In genomic region chr15:91271565-91272153, GRCh38 we compare ENCODE assay signal across 8 cellular contexts.
DNase-seq lines count a peak whose midpoint lies in the region; ATAC-seq and TF ChIP-seq lines count a peak whose summit lies in the region.

No MANE protein-coding gene starts in this region.

- DNase-seq in ELR (ENCODE audit: low read depth) (peak; percentile 69), NCI-H82 treated with DMSO at 0.1 percent for 48 hours (lab: John Stamatoyannopoulos, UW; ENCODE audit: unreplicated experiment) (peak; percentile 5), endodermal cell (peak; percentile 77), mucosa of gallbladder (ENCODE audit: low spot score) (peak; percentile 49)
- DNase-seq in activated CD8-positive, alpha-beta T cell treated with anti-CD3 and anti-CD28 coated beads, Interleukin-2, amount 10 ng/mL, durations not matched to agents 7 days and 5 days: peak; percentile 74
- peak; percentile 35 to 36 for DNase-seq in stimulated activated CD8-positive, alpha-beta memory T cell treated with anti-CD3 and anti-CD28 coated beads, Interleukin-7, amount 100 ng/mL, for 1 hour (ENCODE audit: low read depth in 2 of 2)

- H3K4me1 ChIP-seq in endodermal cell (ENCODE audit: control insufficient read depth, insufficient read depth, low read length): no peaks in the 10 kb centered on the region

- H3K9ac ChIP-seq in endodermal cell (ENCODE audit: extremely low read depth, low read length, poor library complexity, severe bottlenecking): no peak overlapping the region

- peaks cover 31% of the 10 kb centered on the region for H3K27me3 Mint-ChIP-seq in activated CD8-positive, alpha-beta T cell treated with anti-CD3 and anti-CD28 coated beads, Interleukin-2, amount 10 ng/mL, durations not matched to agents 7 days and 5 days (ENCODE audit: low read depth)
- H3K27me3 Mint-ChIP-seq in endodermal cell (ENCODE audit: insufficient read depth): peaks cover 28% of the 10 kb centered on the region

- H3K4me1 Mint-ChIP-seq in activated CD8-positive, alpha-beta T cell treated with anti-CD3 and anti-CD28 coated beads, Interleukin-2, amount 10 ng/mL, durations not matched to agents 7 days and 5 days (ENCODE audit: low read depth): peaks cover 11% of the 10 kb centered on the region
- H3K4me1 Mint-ChIP-seq in endodermal cell: no peaks in the 10 kb centered on the region

- no peak overlapping the region for H3K27ac ChIP-seq in endodermal cell (ENCODE audit: low read depth, low read length)

- H3K27me3 ChIP-seq in endodermal cell (ENCODE audit: control insufficient read depth, insufficient read depth, low read length, poor library complexity, severe bottlenecking): peaks cover 27% of the 10 kb centered on the region

- no peak overlapping the region for H3K27ac Mint-ChIP-seq in activated CD8-positive, alpha-beta T cell treated with anti-CD3 and anti-CD28 coated beads, Interleukin-2, amount 10 ng/mL, durations not matched to agents 7 days and 5 days
- H3K27ac Mint-ChIP-seq in endodermal cell: no peak overlapping the region

- peak overlapping the region; percentile 49 for H3K4me3 Mint-ChIP-seq in activated CD8-positive, alpha-beta T cell treated with anti-CD3 and anti-CD28 coated beads, Interleukin-2, amount 10 ng/mL, durations not matched to agents 7 days and 5 days
- no peak overlapping the region for H3K4me3 Mint-ChIP-seq in endodermal cell

- H3K36me3 ChIP-seq in endodermal cell (ENCODE audit: control insufficient read depth, insufficient read depth, low read length): no peaks in the 10 kb centered on the region

- no peaks in the 10 kb centered on the region for H3K9me3 Mint-ChIP-seq in activated CD8-positive, alpha-beta T cell treated with anti-CD3 and anti-CD28 coated beads, Interleukin-2, amount 10 ng/mL, durations not matched to agents 7 days and 5 days (ENCODE audit: insufficient read depth)
- peaks cover 7% of the 10 kb centered on the region for H3K9me3 Mint-ChIP-seq in endodermal cell

- CTCF ChIA-PET in activated CD8-positive, alpha-beta T cell treated with anti-CD3 and anti-CD28 coated beads, Interleukin-2, amount 10 ng/mL, durations not matched to agents 7 days and 5 days (lab: Charles Lee): interaction anchor here (0.6 to 5.7 kb wide), 47 partner anchors 9 to 811 kb away, joined by 3 to 108 read pairs (median 4); partner anchors contain the start of genes HDDC3, RCCD1, SV2B and VPS33B

- no peaks in the 10 kb centered on the region for H3K9me3 ChIP-seq in endodermal cell (ENCODE audit: control insufficient read depth, low read length)

- POLR2A ChIA-PET in activated CD8-positive, alpha-beta T cell treated with anti-CD3 and anti-CD28 coated beads, Interleukin-2, amount 10 ng/mL, durations not matched to agents 7 days and 5 days (lab: Charles Lee): interaction anchor here (0.5 kb wide), 1 partner anchor 200 kb away, joined by 4 read pairs; no protein-coding TSS in a partner anchor

- H3K36me3 Mint-ChIP-seq in activated CD8-positive, alpha-beta T cell treated with anti-CD3 and anti-CD28 coated beads, Interleukin-2, amount 10 ng/mL, durations not matched to agents 7 days and 5 days (ENCODE audit: low read depth): no peaks in the 10 kb centered on the region
- peaks cover 5% of the 10 kb centered on the region for H3K36me3 Mint-ChIP-seq in endodermal cell (ENCODE audit: low read depth)

- 14 to 25% methylated on average over 4 to 8 of the region's 8 CpGs for WGBS in endodermal cell (ENCODE audit: insufficient coverage in 1 of 2, insufficient read length in 1 of 2), 2 experiments

- ATAC-seq in HG03342 (IDR thresholded peaks at IDR 0.05; ENCODE audit: unreplicated experiment) (peak; percentile 66), GM21447 (IDR thresholded peaks at IDR 0.05; ENCODE audit: unreplicated experiment) (no peak)
- ATAC-seq in activated CD8-positive, alpha-beta T cell treated with anti-CD3 and anti-CD28 coated beads, Interleukin-2, amount 10 ng/mL, durations not matched to agents 7 days and 5 days: no peak

- TF ChIP-seq CTCF in endodermal cell (conservative IDR thresholded peaks at IDR 0.05): peak; percentile 94

- no peak overlapping the region for H3K4me3 ChIP-seq in endodermal cell (ENCODE audit: low read length)

Comparison
In these comparisons a context has a peak if more than half of its experiments do, and no peak if none do; other contexts are left out.
1. DNase-seq: peak in every context shown above with its lines; median percentile 77 in endodermal cell; 74 in activated CD8-positive, alpha-beta T cell treated with anti-CD3 and anti-CD28 coated beads, Interleukin-2, amount 10 ng/mL, durations not matched to agents 7 days and 5 days; 69 in ELR; 49 in mucosa of gallbladder; 36 in stimulated activated CD8-positive, alpha-beta memory T cell treated with anti-CD3 and anti-CD28 coated beads, Interleukin-7, amount 100 ng/mL, for 1 hour; 5 in NCI-H82 treated with DMSO at 0.1 percent for 48 hours.